ENCODE assay signal across 8 cellular contexts in genomic region chr16:29789775-29790182, GRCh38. TPM values are rescaled to one million over a fixed set of nuclear protein-coding genes. Genes with fewer than 3 reads are reported as not detected.
DNase-seq lines count a peak whose midpoint lies in the region; ATAC-seq and TF ChIP-seq lines count a peak whose summit lies in the region.

No MANE protein-coding gene starts in this region.

- H3K4me3 ChIP-seq in adipocyte (ENCODE audit: low read length) (peak overlapping the region; percentile 85), tibial nerve (peak overlapping the region; percentile 49 to 84 (median 66))

- intact Hi-C loops in left colon (cut with DNase I, micrococcal nuclease) (no loop called here), sciatic nerve (cut with DNase I) (no loop called here)

- peak overlapping the region; percentile 94 for H3K4me3 Mint-ChIP-seq in activated T-cell treated with anti-CD3 and anti-CD28 coated beads, Interleukin-2, amount 50 U/mL, for 72 hours

- TF ChIP-seq POLR2A in tibial nerve (IDR thresholded peaks at IDR 0.05) = no peak

- peak overlapping the region; percentile 61 to 89 (median 86) for H3K27ac ChIP-seq in tibial nerve

- TF ChIP-seq CTCF in tibial nerve (IDR thresholded peaks at IDR 0.05) = no peak

- DNase-seq in activated T-cell treated with anti-CD3 and anti-CD28 coated beads, Interleukin-2, amount 50 U/mL, for 72 hours = peak in 1 of 2 donors; percentile 16
- DNase-seq in activated T-cell treated with anti-CD3 and anti-CD28 coated beads, Interleukin-2, amount 50 U/mL, for 48 hours = no peak
- DNase-seq in adipocyte (ENCODE audit: low read depth) = no peak
- no peak for DNase-seq in left colon
- no peak for DNase-seq in tibial nerve (ENCODE audit: low spot score in 2 of 2)
- DNase-seq in sciatic nerve (ENCODE audit: low spot score) = no peak

- H3K27me3 ChIP-seq in adipocyte (replicated peaks; ENCODE audit: control insufficient read depth, insufficient read depth, low read length) = no peaks in the 10 kb centered on the region
- H3K27me3 ChIP-seq in tibial nerve = no peaks in the 10 kb centered on the region

- H3K9me3 Mint-ChIP-seq in activated T-cell treated with anti-CD3 and anti-CD28 coated beads, Interleukin-2, amount 50 U/mL, for 72 hours = no peaks in the 10 kb centered on the region

- no peak for TF ChIP-seq EP300 in tibial nerve (IDR thresholded peaks at IDR 0.05)

- H3K36me3 Mint-ChIP-seq in activated T-cell treated with anti-CD3 and anti-CD28 coated beads, Interleukin-2, amount 50 U/mL, for 72 hours (ENCODE audit: insufficient read depth in 2 of 2) = peaks cover 11 to 18% of the 10 kb centered on the region in 2 donors

- no peaks in the 10 kb centered on the region for H3K27me3 Mint-ChIP-seq in activated T-cell treated with anti-CD3 and anti-CD28 coated beads, Interleukin-2, amount 50 U/mL, for 72 hours (ENCODE audit: low read depth)

- peak overlapping the region; percentile 97 for H3K9ac ChIP-seq in adipocyte (ENCODE audit: low read length)

- 63 to 64% methylated on average over 20 of the region's 20 CpGs for WGBS in tibial nerve, 2 donors

- no peak for ATAC-seq in activated T-cell treated with anti-CD3 and anti-CD28 coated beads, Interleukin-2, amount 50 U/mL, for 72 hours (replicated peaks in 1 of 2)
- ATAC-seq in left colon (peak; percentile 1), GM18870 (IDR thresholded peaks at IDR 0.05; ENCODE audit: unreplicated experiment) (no peak), GM19395 (IDR thresholded peaks at IDR 0.05; ENCODE audit: unreplicated experiment) (no peak), sciatic nerve (no peak)

- H3K4me1 ChIP-seq in adipocyte (ENCODE audit: control insufficient read depth, insufficient read depth, low read length) (peaks cover 21% of the 10 kb centered on the region), tibial nerve (peaks cover 0 to 32% (median 16%) of the 10 kb centered on the region in 4 donors)

- H3K4me1 Mint-ChIP-seq in activated T-cell treated with anti-CD3 and anti-CD28 coated beads, Interleukin-2, amount 50 U/mL, for 72 hours (ENCODE audit: low read depth) = peaks cover 41% of the 10 kb centered on the region

- H3K27ac Mint-ChIP-seq in activated T-cell treated with anti-CD3 and anti-CD28 coated beads, Interleukin-2, amount 50 U/mL, for 72 hours = peak overlapping the region; percentile 92

- H3K36me3 ChIP-seq in adipocyte (ENCODE audit: control insufficient read depth, insufficient read depth, low read length, severe bottlenecking) = no peaks in the 10 kb centered on the region
- H3K36me3 ChIP-seq in tibial nerve = no peaks in the 10 kb centered on the region

- H3K9me3 ChIP-seq in adipocyte (ENCODE audit: control insufficient read depth, low read length) = no peaks in the 10 kb centered on the region
- no peaks in the 10 kb centered on the region for H3K9me3 ChIP-seq in tibial nerve

RNA-seq across cellular contexts. Expression of gene KIF22, which starts 0.8 kb away (rescaled TPM):
- 100 to 1,000 TPM; 153 to 180 TPM for total RNA-seq in activated T-cell treated with anti-CD3 and anti-CD28 coated beads, Interleukin-2, amount 50 U/mL, for 72 hours
- total RNA-seq in left colon = 10 to 100 TPM; 53.0 to 55.2 TPM
- 10 to 100 TPM; 19.9 to 42.8 (median 40.5) TPM for total RNA-seq in tibial nerve
- total RNA-seq in sciatic nerve = 16.9 TPM

RNA-seq across cellular contexts. Expression of gene ZG16, which starts 11.7 kb away (rescaled TPM):
- not detected for total RNA-seq in activated T-cell treated with anti-CD3 and anti-CD28 coated beads, Interleukin-2, amount 50 U/mL, for 72 hours
- total RNA-seq in left colon = 1,000 to 10,000 TPM; 1,315 to 1,793 TPM
- total RNA-seq in tibial nerve = not detected
- not detected for total RNA-seq in sciatic nerve

RNA-seq across cellular contexts. Expression of gene MAZ, which starts 16.6 kb away (rescaled TPM):
- 100 to 1,000 TPM; 266 to 329 TPM for total RNA-seq in activated T-cell treated with anti-CD3 and anti-CD28 coated beads, Interleukin-2, amount 50 U/mL, for 72 hours
- 100 to 1,000 TPM; 252 to 365 TPM for total RNA-seq in left colon
- 10 to 100 TPM; 40.0 to 75.9 (median 62.0) TPM for total RNA-seq in tibial nerve
- total RNA-seq in sciatic nerve = 123 TPM

RNA-seq across cellular contexts. Expression of gene PRRT2, which starts 22.2 kb away (rescaled TPM):
- 1 to 10 TPM; 2.4 to 2.8 TPM for total RNA-seq in activated T-cell treated with anti-CD3 and anti-CD28 coated beads, Interleukin-2, amount 50 U/mL, for 72 hours
- total RNA-seq in left colon (1 to 10 TPM; 1.3 to 2.0 TPM), tibial nerve (10 to 100 TPM; 10.0 to 28.4 (median 18.5) TPM), sciatic nerve (26.3 TPM)

RNA-seq across cellular contexts. Expression of gene PAGR1, which starts 26.2 kb away (rescaled TPM):
- total RNA-seq in activated T-cell treated with anti-CD3 and anti-CD28 coated beads, Interleukin-2, amount 50 U/mL, for 72 hours = 10 to 100 TPM; 14.8 to 17.8 TPM
- total RNA-seq in left colon (10 to 100 TPM; 16.8 to 17.4 TPM), tibial nerve (10 to 100 TPM; 40.8 to 70.7 (median 61.0) TPM), sciatic nerve (29.7 TPM)

Comparison
In these comparisons a context has a peak if more than half of its experiments do, and no peak if none do; other contexts are left out.
1. RNA of gene ZG16, which starts 11.7 kb away (total RNA-seq): 1,315 to 1,793 TPM in left colon; not detected in activated T-cell treated with anti-CD3 and anti-CD28 coated beads, Interleukin-2, amount 50 U/mL, for 72 hours, not detected in tibial nerve and not detected in sciatic nerve (single experiment); every median in the first group is over 1,000 times any median in the second.